ENCODE assay signal across 24 cellular contexts in genomic region chrX:109842611-109843010, GRCh38.
"Had no signal": no experiment of that assay in that cellular context is flagged by ENCODE, and none has a peak within 500 bp of the region (broad histone marks: within the 10 kb centered on the region; RNA-seq: fewer than 3 reads in every experiment).

No MANE protein-coding gene starts in this region.

- DNase-seq: activated CD4-positive, alpha-beta T cell treated with anti-CD3 and anti-CD28 coated beads for 48 hours; activated CD4-positive, alpha-beta T cell treated with anti-CD3 and anti-CD28 coated beads, Interleukin-2, amount 50 U/mL, for 4 hours; activated CD4-positive, CD25-positive, alpha-beta regulatory T cell treated with anti-CD3 and anti-CD28 coated beads, Interleukin-2, amount 50 U/mL, for 72 hours; activated CD8-positive, alpha-beta T cell treated with anti-CD3 and anti-CD28 coated beads, Interleukin-2, amount 10 ng/mL, durations not matched to agents 7 days and 5 days; activated gamma-delta T cell treated with Interleukin-2 at 50 U/mL for 16 hours; activated naive CD4-positive, alpha-beta T cell treated with anti-CD3 and anti-CD28 coated beads, Interleukin-2, amount 50 U/mL, for 16 hours; activated T-cell treated with anti-CD3 and anti-CD28 coated beads, Interleukin-2, amount 50 U/mL, for 24 hours; amygdala; KG1; NCI-H1092 treated with DMSO at 0.1 percent for 48 hours; NCI-H1417 treated with DMSO at 0.1 percent for 48 hours; NCI-H1694 treated with DMSO at 0.1 percent for 48 hours; NCI-H2029 treated with DMSO at 0.1 percent for 48 hours; NCI-H345; NCI-H510A; NCI-H526 treated with DMSO at 0.1 percent for 48 hours; NK-92 treated with Interleukin-12 subunit alpha and Interleukin-12 subunit beta, amount 100 ng/mL, for 24 hours; SHP77 had no signal

- H3K9me3 Mint-ChIP-seq: activated T-cell treated with anti-CD3 and anti-CD28 coated beads, Interleukin-2, amount 50 U/mL, for 24 hours; activated T-helper 17 cell treated with anti-CD3 and anti-CD28 coated beads, Interleukin-2, amount 50 U/mL, for 72 hours; brain; T-helper 1 cell treated with Interleukin-12 subunit alpha and Interleukin-12 subunit beta and Interleukin-4 antibody, amounts not matched to agents 30 μg/mL and 1 μg/mL, for 36 hours; WTC11 had no signal

- H3K4me3 Mint-ChIP-seq: activated CD8-positive, alpha-beta T cell treated with anti-CD3 and anti-CD28 coated beads, Interleukin-2, amount 10 ng/mL, durations not matched to agents 7 days and 5 days; activated T-cell treated with anti-CD3 and anti-CD28 coated beads, Interleukin-2, amount 50 U/mL, for 24 hours; activated T-helper 17 cell treated with anti-CD3 and anti-CD28 coated beads, Interleukin-2, amount 50 U/mL, for 72 hours; brain; T-helper 1 cell treated with Interleukin-12 subunit alpha and Interleukin-12 subunit beta and Interleukin-4 antibody, amounts not matched to agents 30 μg/mL and 1 μg/mL, for 36 hours; WTC11 had no signal

- H3K4me3 ChIP-seq: cardiac muscle cell, SJSA1 had no signal

- H3K27me3 Mint-ChIP-seq: activated T-helper 17 cell treated with anti-CD3 and anti-CD28 coated beads, Interleukin-2, amount 50 U/mL, for 72 hours had no signal

- H3K36me3 Mint-ChIP-seq: brain, WTC11 had no signal

- H3K27ac Mint-ChIP-seq: activated CD8-positive, alpha-beta T cell treated with anti-CD3 and anti-CD28 coated beads, Interleukin-2, amount 10 ng/mL, durations not matched to agents 7 days and 5 days; activated T-helper 17 cell treated with anti-CD3 and anti-CD28 coated beads, Interleukin-2, amount 50 U/mL, for 72 hours; brain; T-helper 1 cell treated with Interleukin-12 subunit alpha and Interleukin-12 subunit beta and Interleukin-4 antibody, amounts not matched to agents 30 μg/mL and 1 μg/mL, for 36 hours; WTC11 had no signal

- ATAC-seq: activated CD8-positive, alpha-beta T cell treated with anti-CD3 and anti-CD28 coated beads, Interleukin-2, amount 10 ng/mL, durations not matched to agents 7 days and 5 days; WTC11 had no signal
